ENCODE assay signal across 9 cellular contexts in genomic region chr5:75265731-75266130, GRCh38. TPM values are rescaled to one million over a fixed set of nuclear protein-coding genes. Genes with fewer than 3 reads are reported as not detected.
DNase-seq lines count a peak whose midpoint lies in the region; ATAC-seq and TF ChIP-seq lines count a peak whose summit lies in the region.
"Had no signal": no experiment of that assay in that cellular context is flagged by ENCODE, and none has a peak within 500 bp of the region (broad histone marks: within the 10 kb centered on the region; RNA-seq: fewer than 3 reads in every experiment).

No MANE protein-coding gene starts in this region.

- TF ChIP-seq EP300 in suprapubic skin (IDR thresholded peaks at IDR 0.05), result no peak

- peak; percentile 36 for DNase-seq in A172 (ENCODE audit: low spot score)
- DNase-seq in GM06990 (ENCODE audit: extremely low read depth, insufficient read length), result no peak
- DNase-seq in RWPE1 (ENCODE audit: low spot score), result peak; percentile 57
- peak; percentile 56 for DNase-seq in fibroblast of pulmonary artery (ENCODE audit: low read depth)
- DNase-seq in suprapubic skin (ENCODE audit: low spot score in 2 of 2), result no peak
- no peak for DNase-seq in stimulated activated CD4-positive, alpha-beta T cell treated with anti-CD3 and anti-CD28 coated beads, Interleukin-1b, Interleukin-23, amount 100 ng/mL, for 48 hours
- no peak for DNase-seq in activated T-cell treated with anti-CD3 and anti-CD28 coated beads, Interleukin-2, amount 50 U/mL, for 4 hours

- H3K27me3 ChIP-seq in GM06990 (replicated peaks; ENCODE audit: control insufficient read depth, insufficient read depth, low read length) (no peaks in the 10 kb centered on the region; the same call in 1 of the 2 replicates), suprapubic skin (peaks cover 3% of the 10 kb centered on the region)

- ATAC-seq in GM19023 (IDR thresholded peaks at IDR 0.05; ENCODE audit: unreplicated experiment), result no peak
- ATAC-seq in activated T-cell treated with anti-CD3 and anti-CD28 coated beads, Interleukin-2, amount 50 U/mL, for 4 hours, result no peak

- H3K27ac ChIP-seq in RWPE1, result no peak overlapping the region
- H3K27ac ChIP-seq in suprapubic skin, result no peak overlapping the region

- peaks cover 2% of the 10 kb centered on the region for H3K4me1 Mint-ChIP-seq in activated T-cell treated with anti-CD3 and anti-CD28 coated beads, Interleukin-2, amount 50 U/mL, for 4 hours (ENCODE audit: low read depth)

- 40% methylated on average over 2 of the region's 2 CpGs for WGBS in suprapubic skin

- no peaks in the 10 kb centered on the region for H3K4me1 ChIP-seq in suprapubic skin

- TF ChIP-seq CTCF in GM06990 (IDR thresholded peaks at IDR 0.05; ENCODE audit: insufficient read depth, low read length, poor library complexity, severe bottlenecking) (peak; percentile 53), RWPE1 (conservative IDR thresholded peaks at IDR 0.05; ENCODE audit: low read depth) (peak; percentile 78), fibroblast of pulmonary artery (IDR thresholded peaks at IDR 0.05; ENCODE audit: low read length, missing control alignments) (peak; percentile 57), suprapubic skin (IDR thresholded peaks at IDR 0.05) (peak; percentile 35 to 52)

- H3K4me3 Mint-ChIP-seq in activated T-cell treated with anti-CD3 and anti-CD28 coated beads, Interleukin-2, amount 50 U/mL, for 4 hours, result no peak overlapping the region
- H3K4me3 Mint-ChIP-seq: activated naive CD8-positive, alpha-beta T cell had no signal

- H3K27me3 Mint-ChIP-seq in activated T-cell treated with anti-CD3 and anti-CD28 coated beads, Interleukin-2, amount 50 U/mL, for 4 hours (ENCODE audit: low read depth), result peaks cover 7% of the 10 kb centered on the region

- no peak overlapping the region for H3K4me3 ChIP-seq in GM06990 (replicated peaks; ENCODE audit: low read depth, low read length)
- H3K4me3 ChIP-seq in fibroblast of pulmonary artery (replicated peaks; ENCODE audit: low read depth, low read length), result no peak overlapping the region
- no peak overlapping the region for H3K4me3 ChIP-seq in suprapubic skin

- H3K36me3 Mint-ChIP-seq in activated T-cell treated with anti-CD3 and anti-CD28 coated beads, Interleukin-2, amount 50 U/mL, for 4 hours (ENCODE audit: insufficient read depth), result no peaks in the 10 kb centered on the region
- H3K36me3 Mint-ChIP-seq: activated naive CD8-positive, alpha-beta T cell had no signal

- POLR2A ChIA-PET in RWPE1 (lab: Yijun Ruan, JAX; ENCODE audit: low non-redundant PET), result no interaction called here

- CTCF ChIA-PET in RWPE1 (lab: Yijun Ruan, JAX), result interaction anchor here (0.8 to 1.1 kb wide), 3 partner anchors 25 to 212 kb away, joined by 4 to 9 read pairs (median 4); partner anchors contain the start of gene ANKRD31

- no peaks in the 10 kb centered on the region for H3K9me3 ChIP-seq in suprapubic skin

- H3K36me3 ChIP-seq in GM06990 (ENCODE audit: control insufficient read depth, insufficient read depth, low read length) (no peaks in the 10 kb centered on the region), suprapubic skin (no peaks in the 10 kb centered on the region)

- no peaks in the 10 kb centered on the region for H3K9me3 Mint-ChIP-seq in activated T-cell treated with anti-CD3 and anti-CD28 coated beads, Interleukin-2, amount 50 U/mL, for 4 hours

- no peak for TF ChIP-seq POLR2A in suprapubic skin (IDR thresholded peaks at IDR 0.05)

RNA-seq across cellular contexts. Expression of gene ANKRD31, which starts 29.1 kb away (rescaled TPM):
- total RNA-seq in A172 (2014; rRNA removed; shearing (Covaris generic)), result not detected in 2 replicates
- under 1 TPM in 3 of 4 donors, not detected in 1; 0.19 to 0.26 (median 0.21) TPM for total RNA-seq in suprapubic skin
- under 1 TPM; 0.37 to 0.56 (median 0.41) TPM for total RNA-seq in activated T-cell treated with anti-CD3 and anti-CD28 coated beads, Interleukin-2, amount 50 U/mL, for 4 hours

Comparison
In these comparisons a context has a peak if more than half of its experiments do, and no peak if none do; other contexts are left out.
1. DNase-seq: peak in A172 (single experiment), RWPE1 (single experiment) and fibroblast of pulmonary artery (single experiment); none in GM06990 (single experiment), suprapubic skin (0 of 2), stimulated activated CD4-positive, alpha-beta T cell treated with anti-CD3 and anti-CD28 coated beads, Interleukin-1b, Interleukin-23, amount 100 ng/mL, for 48 hours (single experiment) and activated T-cell treated with anti-CD3 and anti-CD28 coated beads, Interleukin-2, amount 50 U/mL, for 4 hours (single experiment).
2. Peak in every context shown above with its lines, with median percentiles within 50 percentile points of each other: CTCF ChIP-seq.